In the genomic region with DNA sequence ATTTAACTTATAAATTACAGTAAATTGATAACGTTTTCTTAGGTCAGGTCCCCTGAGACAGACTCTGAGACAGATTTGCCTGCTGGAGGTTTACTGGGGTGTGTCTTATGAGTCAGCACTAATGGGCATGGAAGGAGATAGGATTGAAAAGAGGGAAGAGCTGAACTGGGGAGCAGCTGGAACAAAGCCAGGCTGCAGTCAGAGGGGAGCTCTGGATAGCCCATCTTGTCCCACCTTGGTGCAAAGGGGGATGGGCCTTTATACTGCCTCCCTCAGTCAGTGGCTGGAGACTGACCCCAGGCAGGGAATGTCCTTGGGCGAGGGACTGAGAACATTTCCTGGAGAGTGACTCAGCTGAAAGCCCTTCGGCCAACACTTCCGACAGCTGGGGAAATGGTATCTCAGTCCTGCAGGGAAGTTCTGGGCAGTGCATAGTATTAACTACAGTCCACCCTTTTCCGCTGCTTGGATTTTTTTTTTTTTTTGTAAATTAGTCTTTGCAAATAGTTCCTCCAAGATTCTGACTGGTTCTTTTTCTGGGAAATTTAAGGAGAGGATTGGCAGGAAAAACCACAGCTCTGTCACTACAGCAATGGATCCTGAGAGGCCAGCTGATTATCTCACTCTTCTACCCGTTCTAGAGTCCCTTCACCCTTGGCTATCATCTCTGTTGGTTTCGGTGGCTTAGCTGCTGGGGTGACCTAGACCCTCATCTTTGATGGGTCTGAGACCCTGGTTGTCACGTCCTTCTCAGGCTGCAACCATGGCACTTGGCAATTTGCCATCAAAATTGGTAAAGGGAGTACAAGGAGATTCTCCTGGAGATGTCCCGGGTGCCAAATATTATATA, we compare ENCODE assay signal across 1 cellular context.
TF ChIP-seq lines count a peak whose summit lies in the region.

No MANE protein-coding gene starts in this region.

TF ChIP-seq in K562, 482 proteins besides CTCF, POLR2A, EP300 and RAD21 (continued from another document and continues in another):
- TF ChIP-seq NFRKB (IDR thresholded peaks at IDR 0.05; ENCODE audit: low read depth) (peak; percentile 27; the same call in 1 of the 2 replicates), SIN3A (IDR thresholded peaks at IDR 0.05; ENCODE audit: borderline replicate concordance in 2 of 2, control insufficient read depth in 1 of 2, low read depth in 2 of 2, low read length in 2 of 2) (peak in 1 of 2 experiments; percentile 44; a peak in 1 of 4 replicates), TEAD2 (tag; IDR thresholded peaks at IDR 0.05) (peak; percentile 85), PHF8 (IDR thresholded peaks at IDR 0.05; ENCODE audit: borderline replicate concordance, low read length) (peak; percentile 34; the same call in 1 of the 2 replicates), MED1 (CRISPR knock-in tag; IDR thresholded peaks at IDR 0.05; ENCODE audit: borderline replicate concordance) (no peak), KDM1A (IDR thresholded peaks at IDR 0.05) (peak; percentile 91), TAF9B (IDR thresholded peaks at IDR 0.05; ENCODE audit: partially characterized antibody) (peak; percentile 97), PRMT5 (CRISPR knock-in tag; IDR thresholded peaks at IDR 0.05) (no peak), CTBP1 (IDR thresholded peaks at IDR 0.05; ENCODE audit: borderline replicate concordance) (peak; percentile 85), HMGN3 (IDR thresholded peaks at IDR 0.05; ENCODE audit: borderline replicate concordance, extremely low read depth, insufficient read length, low read depth, low read length) (peak; percentile 35), NFIX (CRISPR knock-in tag; IDR thresholded peaks at IDR 0.05; ENCODE audit: low read depth) (peak; percentile 90), MEIS2 (IDR thresholded peaks at IDR 0.05; ENCODE audit: partially characterized antibody) (peak; percentile 61), EZH2 (IDR thresholded peaks at IDR 0.05; ENCODE audit: borderline replicate concordance, low read depth, low read length) (no peak), ZBTB17 (CRISPR knock-in tag; IDR thresholded peaks at IDR 0.05) (0 out of 2 replicates have a peak, but pooled peaks have one; percentile 55), RUNX1 (IDR thresholded peaks at IDR 0.05; ENCODE audit: low read depth) (no peak), POLR2B (IDR thresholded peaks at IDR 0.05; ENCODE audit: low read depth, partially characterized antibody) (no peak), ELF1 (tag; IDR thresholded peaks at IDR 0.05) (peak; percentile 85), FIP1L1 (IDR thresholded peaks at IDR 0.05; ENCODE audit: low read depth, low read length, poor library complexity, severe bottlenecking) (no peak), NKRF (IDR thresholded peaks at IDR 0.05; ENCODE audit: borderline replicate concordance) (peak; percentile 45; the same call in 1 of the 2 replicates), ZNF639 (CRISPR knock-in tag; conservative IDR thresholded peaks at IDR 0.05 in 1 of 2, IDR thresholded peaks at IDR 0.05 in 1 of 2) (peak in 1 of 2 experiments; percentile 78; a peak in 2 of 4 replicates), RFX1 (IDR thresholded peaks at IDR 0.05) (0 out of 2 replicates have a peak, but pooled peaks have one; percentile 14), ZNF24 (IDR thresholded peaks at IDR 0.05) (peak; percentile 23; the same call in 1 of the 2 replicates), FOXK2 (conservative IDR thresholded peaks at IDR 0.05 in 1 of 2, IDR thresholded peaks at IDR 0.05 in 1 of 2; ENCODE audit: low read depth in 2 of 2) (peak in 1 of 2 experiments; percentile 33; a peak in 1 of 4 replicates), ZBTB11 (CRISPR knock-in tag; IDR thresholded peaks at IDR 0.05) (peak in 1 of 3 experiments; percentile 78; a peak in 2 of 6 replicates), NCOA1 (IDR thresholded peaks at IDR 0.05; ENCODE audit: low read depth) (peak; percentile 85), KAT7 (CRISPR knock-in tag; IDR thresholded peaks at IDR 0.05; ENCODE audit: borderline replicate concordance) (no peak), MAFG (tag; conservative IDR thresholded peaks at IDR 0.05) (peak; percentile 99), ZBTB1 (CRISPR knock-in tag; IDR thresholded peaks at IDR 0.05; ENCODE audit: borderline replicate concordance, low read depth) (no peak), NRF1 (conservative IDR thresholded peaks at IDR 0.05 in 1 of 2, IDR thresholded peaks at IDR 0.05 in 1 of 2) (peak in 1 of 2 experiments; percentile 13; a peak in 1 of 4 replicates), SAP30 (IDR thresholded peaks at IDR 0.05; ENCODE audit: borderline replicate concordance, insufficient read depth, low read depth, low read length, poor library complexity, severe bottlenecking) (peak; percentile 48), ZNF175 (CRISPR knock-in tag; IDR thresholded peaks at IDR 0.05; ENCODE audit: low read depth) (peak; percentile 92)
- TF ChIP-seq, protein P1, sequence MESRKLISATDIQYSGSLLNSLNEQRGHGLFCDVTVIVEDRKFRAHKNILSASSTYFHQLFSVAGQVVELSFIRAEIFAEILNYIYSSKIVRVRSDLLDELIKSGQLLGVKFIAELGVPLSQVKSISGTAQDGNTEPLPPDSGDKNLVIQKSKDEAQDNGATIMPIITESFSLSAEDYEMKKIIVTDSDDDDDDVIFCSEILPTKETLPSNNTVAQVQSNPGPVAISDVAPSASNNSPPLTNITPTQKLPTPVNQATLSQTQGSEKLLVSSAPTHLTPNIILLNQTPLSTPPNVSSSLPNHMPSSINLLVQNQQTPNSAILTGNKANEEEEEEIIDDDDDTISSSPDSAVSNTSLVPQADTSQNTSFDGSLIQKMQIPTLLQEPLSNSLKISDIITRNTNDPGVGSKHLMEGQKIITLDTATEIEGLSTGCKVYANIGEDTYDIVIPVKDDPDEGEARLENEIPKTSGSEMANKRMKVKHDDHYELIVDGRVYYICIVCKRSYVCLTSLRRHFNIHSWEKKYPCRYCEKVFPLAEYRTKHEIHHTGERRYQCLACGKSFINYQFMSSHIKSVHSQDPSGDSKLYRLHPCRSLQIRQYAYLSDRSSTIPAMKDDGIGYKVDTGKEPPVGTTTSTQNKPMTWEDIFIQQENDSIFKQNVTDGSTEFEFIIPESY (CRISPR knock-in tag; IDR thresholded peaks at IDR 0.05): no peak
- TF ChIP-seq, protein P2, sequence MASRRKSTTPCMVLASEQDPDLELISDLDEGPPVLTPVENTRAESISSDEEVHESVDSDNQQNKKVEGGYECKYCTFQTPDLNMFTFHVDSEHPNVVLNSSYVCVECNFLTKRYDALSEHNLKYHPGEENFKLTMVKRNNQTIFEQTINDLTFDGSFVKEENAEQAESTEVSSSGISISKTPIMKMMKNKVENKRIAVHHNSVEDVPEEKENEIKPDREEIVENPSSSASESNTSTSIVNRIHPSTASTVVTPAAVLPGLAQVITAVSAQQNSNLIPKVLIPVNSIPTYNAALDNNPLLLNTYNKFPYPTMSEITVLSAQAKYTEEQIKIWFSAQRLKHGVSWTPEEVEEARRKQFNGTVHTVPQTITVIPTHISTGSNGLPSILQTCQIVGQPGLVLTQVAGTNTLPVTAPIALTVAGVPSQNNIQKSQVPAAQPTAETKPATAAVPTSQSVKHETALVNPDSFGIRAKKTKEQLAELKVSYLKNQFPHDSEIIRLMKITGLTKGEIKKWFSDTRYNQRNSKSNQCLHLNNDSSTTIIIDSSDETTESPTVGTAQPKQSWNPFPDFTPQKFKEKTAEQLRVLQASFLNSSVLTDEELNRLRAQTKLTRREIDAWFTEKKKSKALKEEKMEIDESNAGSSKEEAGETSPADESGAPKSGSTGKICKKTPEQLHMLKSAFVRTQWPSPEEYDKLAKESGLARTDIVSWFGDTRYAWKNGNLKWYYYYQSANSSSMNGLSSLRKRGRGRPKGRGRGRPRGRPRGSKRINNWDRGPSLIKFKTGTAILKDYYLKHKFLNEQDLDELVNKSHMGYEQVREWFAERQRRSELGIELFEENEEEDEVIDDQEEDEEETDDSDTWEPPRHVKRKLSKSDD (conservative IDR thresholded peaks at IDR 0.05; ENCODE audit: low read length): no peak
- TF ChIP-seq, protein P3, sequence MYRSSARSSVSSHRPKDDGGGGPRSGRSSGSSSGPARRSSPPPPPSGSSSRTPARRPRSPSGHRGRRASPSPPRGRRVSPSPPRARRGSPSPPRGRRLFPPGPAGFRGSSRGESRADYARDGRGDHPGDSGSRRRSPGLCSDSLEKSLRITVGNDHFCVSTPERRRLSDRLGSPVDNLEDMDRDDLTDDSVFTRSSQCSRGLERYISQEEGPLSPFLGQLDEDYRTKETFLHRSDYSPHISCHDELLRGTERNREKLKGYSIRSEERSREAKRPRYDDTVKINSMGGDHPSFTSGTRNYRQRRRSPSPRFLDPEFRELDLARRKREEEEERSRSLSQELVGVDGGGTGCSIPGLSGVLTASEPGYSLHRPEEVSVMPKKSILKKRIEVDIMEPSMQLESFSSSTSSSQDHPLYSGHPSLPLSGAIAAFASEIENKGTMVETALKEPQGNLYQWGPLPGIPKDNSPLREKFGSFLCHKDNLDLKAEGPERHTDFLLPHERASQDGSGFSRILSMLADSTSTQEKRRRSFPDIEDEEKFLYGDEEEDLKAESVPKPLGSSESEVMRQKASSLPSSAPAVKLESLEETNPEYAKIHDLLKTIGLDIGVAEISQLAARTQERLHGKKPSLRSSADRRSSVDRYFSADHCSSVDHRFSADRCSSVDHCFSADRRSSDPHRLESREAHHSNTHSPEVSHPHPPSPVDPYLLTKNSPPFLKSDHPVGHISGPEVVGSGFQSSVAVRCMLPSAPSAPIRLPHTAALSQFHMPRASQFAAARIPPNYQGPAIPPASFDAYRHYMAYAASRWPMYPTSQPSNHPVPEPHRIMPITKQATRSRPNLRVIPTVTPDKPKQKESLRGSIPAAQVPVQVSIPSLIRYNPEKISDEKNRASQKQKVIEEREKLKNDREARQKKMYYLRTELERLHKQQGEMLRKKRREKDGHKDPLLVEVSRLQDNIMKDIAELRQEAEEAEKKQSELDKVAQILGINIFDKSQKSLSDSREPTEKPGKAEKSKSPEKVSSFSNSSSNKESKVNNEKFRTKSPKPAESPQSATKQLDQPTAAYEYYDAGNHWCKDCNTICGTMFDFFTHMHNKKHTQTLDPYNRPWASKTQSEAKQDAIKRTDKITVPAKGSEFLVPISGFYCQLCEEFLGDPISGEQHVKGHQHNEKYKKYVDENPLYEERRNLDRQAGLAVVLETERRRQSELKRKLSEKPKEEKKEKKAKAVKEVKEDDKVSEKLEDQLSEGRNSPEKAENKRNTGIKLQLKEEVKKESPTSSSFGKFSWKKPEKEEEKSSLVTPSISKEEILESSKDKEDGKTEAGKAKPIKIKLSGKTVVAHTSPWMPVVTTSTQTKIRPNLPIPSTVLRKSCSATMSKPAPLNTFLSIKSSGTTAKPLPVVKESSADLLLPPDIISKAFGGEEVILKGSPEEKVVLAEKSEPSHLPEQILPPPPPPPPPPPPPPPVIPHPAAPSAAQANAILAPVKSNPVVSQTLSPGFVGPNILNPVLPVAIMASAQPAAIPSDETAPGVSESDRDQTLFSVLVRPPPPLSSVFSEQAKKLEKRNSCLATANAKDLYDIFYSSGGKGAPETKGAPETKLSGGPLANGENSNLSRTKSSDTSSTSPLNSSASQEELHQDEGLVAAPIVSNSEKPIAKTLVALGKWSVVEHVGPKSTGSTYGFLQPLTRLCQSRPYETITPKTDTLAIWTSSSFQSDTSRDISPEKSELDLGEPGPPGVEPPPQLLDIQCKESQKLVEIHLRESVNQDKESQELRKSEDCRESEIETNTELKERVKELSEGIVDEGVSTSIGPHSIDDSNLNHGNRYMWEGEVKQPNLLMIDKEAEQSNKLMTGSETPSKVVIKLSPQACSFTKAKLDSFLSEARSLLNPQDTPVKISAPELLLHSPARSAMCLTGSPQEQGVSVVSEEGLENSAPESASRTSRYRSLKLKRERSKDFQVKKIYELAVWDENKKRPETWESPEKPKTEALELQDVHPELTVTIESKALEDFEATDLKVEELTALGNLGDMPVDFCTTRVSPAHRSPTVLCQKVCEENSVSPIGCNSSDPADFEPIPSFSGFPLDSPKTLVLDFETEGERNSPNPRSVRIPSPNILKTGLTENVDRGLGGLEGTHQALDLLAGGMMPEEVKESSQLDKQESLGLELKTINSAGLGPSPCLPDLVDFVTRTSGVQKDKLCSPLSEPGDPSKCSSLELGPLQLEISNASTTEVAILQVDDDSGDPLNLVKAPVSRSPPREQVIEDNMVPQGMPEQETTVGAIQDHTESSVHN (IDR thresholded peaks at IDR 0.05; ENCODE audit: borderline replicate concordance in 1 of 2, low read depth in 1 of 2): peak; percentile 73 to 94; a peak in 3 of 4 replicates
